ENCODE assay signal across 8 cellular contexts in genomic region chr12:6914246-6914947, GRCh38. TPM values are rescaled to one million over a fixed set of nuclear protein-coding genes. Genes with fewer than 3 reads are reported as not detected.
DNase-seq lines count a peak whose midpoint lies in the region; ATAC-seq and TF ChIP-seq lines count a peak whose summit lies in the region.

Gene ENO2 (plus strand): TSS chr12:6914580. CDS start chr12:6915833, 1,253 bp downstream.

- CTCF ChIA-PET in PC-3 (lab: Charles Lee): no interaction called here

- H3K4me2 ChIP-seq in PC-3 (ENCODE audit: low read length): peak within 1 kb of the TSS; percentile 95

- peak within 1 kb of the TSS; percentile 75 for H3K4me3 ChIP-seq in PC-3 (ENCODE audit: low read length)

- no peak within 1 kb of the TSS for H3K27ac ChIP-seq in PC-3 (ENCODE audit: low read length)

- H3K4me1 Mint-ChIP-seq in activated T-helper 17 cell treated with anti-CD3 and anti-CD28 coated beads, Interleukin-2, amount 50 U/mL, for 72 hours: peaks cover 17% of the 10 kb centered on the region
- H3K4me1 Mint-ChIP-seq in natural killer cell treated with Interleukin-12 subunit alpha and Interleukin-12 subunit beta and Interleukin-15 and Interleukin-18, amount 100 ng/mL, for 72 hours (ENCODE audit: low read depth in 2 of 2): peaks cover 26% of the 10 kb centered on the region in 2 donors

- peak within 1 kb of the TSS; percentile 84 for H2AFZ ChIP-seq in PC-3 (ENCODE audit: low read length)

- TF ChIP-seq CTCF in PC-3 (conservative IDR thresholded peaks at IDR 0.05; ENCODE audit: low read depth, low read length): no peak

- no peaks in the 10 kb centered on the region for H3K9me3 ChIP-seq in PC-3 (ENCODE audit: low read length)

- H3K79me2 ChIP-seq in PC-3 (ENCODE audit: low read length): peaks cover 15% of the 10 kb centered on the region

- H3K9me2 ChIP-seq in PC-3 (replicated peaks; ENCODE audit: low read length): no peaks in the 10 kb centered on the region

- POLR2A ChIA-PET in PC-3 (lab: Charles Lee; ENCODE audit: unreplicated experiment): interaction anchor here (0.7 kb wide), 1 partner anchor 30 kb away, joined by 4 read pairs; the partner anchor contains the start of gene C12orf57

- BruUV-seq in PC-3 (replicated peaks; lab: Mats Ljungman, UMichigan): no TSS peak

- no peaks in the 10 kb centered on the region for H3K36me3 ChIP-seq in PC-3 (ENCODE audit: low read depth, low read length)

- no peaks in the 10 kb centered on the region for H3K9me3 Mint-ChIP-seq in activated T-helper 17 cell treated with anti-CD3 and anti-CD28 coated beads, Interleukin-2, amount 50 U/mL, for 72 hours
- H3K9me3 Mint-ChIP-seq in natural killer cell treated with Interleukin-12 subunit alpha and Interleukin-12 subunit beta and Interleukin-15 and Interleukin-18, amount 100 ng/mL, for 72 hours: no peaks in the 10 kb centered on the region

- H3K27ac Mint-ChIP-seq in activated T-helper 17 cell treated with anti-CD3 and anti-CD28 coated beads, Interleukin-2, amount 50 U/mL, for 72 hours: peak within 1 kb of the TSS; percentile 93
- peak within 1 kb of the TSS; percentile 67 to 80 for H3K27ac Mint-ChIP-seq in natural killer cell treated with Interleukin-12 subunit alpha and Interleukin-12 subunit beta and Interleukin-15 and Interleukin-18, amount 100 ng/mL, for 72 hours

- no peaks in the 10 kb centered on the region for H3K27me3 Mint-ChIP-seq in activated T-helper 17 cell treated with anti-CD3 and anti-CD28 coated beads, Interleukin-2, amount 50 U/mL, for 72 hours
- H3K27me3 Mint-ChIP-seq in natural killer cell treated with Interleukin-12 subunit alpha and Interleukin-12 subunit beta and Interleukin-15 and Interleukin-18, amount 100 ng/mL, for 72 hours: peaks cover 0 to 7% of the 10 kb centered on the region in 2 donors

- H3K36me3 Mint-ChIP-seq in activated T-helper 17 cell treated with anti-CD3 and anti-CD28 coated beads, Interleukin-2, amount 50 U/mL, for 72 hours (ENCODE audit: low read depth): peaks cover 52% of the 10 kb centered on the region
- H3K36me3 Mint-ChIP-seq in natural killer cell treated with Interleukin-12 subunit alpha and Interleukin-12 subunit beta and Interleukin-15 and Interleukin-18, amount 100 ng/mL, for 72 hours: no peaks in the 10 kb centered on the region

- DNase-seq in SHP77 (lab: John Stamatoyannopoulos, UW): peak; percentile 18 to 24
- no peak for DNase-seq in SHP77 treated with DMSO at 0.1 percent for 48 hours (lab: John Stamatoyannopoulos, UW)
- peak; percentile 55 for DNase-seq in PC-3
- peak; percentile 52 for DNase-seq in fibroblast of peridontal ligament (ENCODE audit: extremely low read depth)
- peak; percentile 85 for DNase-seq in natural killer cell treated with Interleukin-12 subunit alpha and Interleukin-12 subunit beta and Interleukin-15 and Interleukin-18, amount 100 ng/mL, for 72 hours (ENCODE audit: low spot score)
- DNase-seq in stimulated activated naive CD4-positive, alpha-beta T cell treated with Interleukin-2 at 50 U/mL for 16 hours (lab: John Stamatoyannopoulos, UW): peak; percentile 81

- no peaks in the 10 kb centered on the region for H4K20me1 ChIP-seq in PC-3 (ENCODE audit: low read length)

- ATAC-seq in HG03159 (IDR thresholded peaks at IDR 0.05; ENCODE audit: unreplicated experiment) (peak; percentile 63), PC-3 (peak; percentile 87)
- peak; percentile 97 for ATAC-seq in activated T-helper 17 cell treated with anti-CD3 and anti-CD28 coated beads, Interleukin-2, amount 50 U/mL, for 72 hours (replicated peaks)
- ATAC-seq in natural killer cell treated with Interleukin-12 subunit alpha and Interleukin-12 subunit beta and Interleukin-15 and Interleukin-18, amount 100 ng/mL, for 72 hours: peak; percentile 95 to 96

- 0 out of 2 replicates have a peak, but pooled peaks cover 4% of the 10 kb centered on the region for H3K4me1 ChIP-seq in PC-3 (ENCODE audit: insufficient read depth, low read length)

- H3K9ac ChIP-seq in PC-3 (ENCODE audit: low read length): peak within 1 kb of the TSS; percentile 55

- no peaks in the 10 kb centered on the region for H3K27me3 ChIP-seq in PC-3 (ENCODE audit: low read length)

- peak within 1 kb of the TSS; percentile 96 for H3K4me3 Mint-ChIP-seq in activated T-helper 17 cell treated with anti-CD3 and anti-CD28 coated beads, Interleukin-2, amount 50 U/mL, for 72 hours
- H3K4me3 Mint-ChIP-seq in natural killer cell treated with Interleukin-12 subunit alpha and Interleukin-12 subunit beta and Interleukin-15 and Interleukin-18, amount 100 ng/mL, for 72 hours: peak within 1 kb of the TSS; percentile 95

- intact Hi-C loops in PC-3 (cut with micrococcal nuclease): no loop called here

- H3F3A ChIP-seq in PC-3 (ENCODE audit: low read length, unreplicated experiment): no peaks in the 10 kb centered on the region

RNA-seq across cellular contexts. Expression of gene ENO2, which starts in this region (rescaled TPM):
- total RNA-seq in PC-3 (2014; rRNA removed): 30.2 and 35.2 TPM in 2 replicates
- 100 to 1,000 TPM; 234 to 858 TPM for total RNA-seq in activated T-helper 17 cell treated with anti-CD3 and anti-CD28 coated beads, Interleukin-2, amount 50 U/mL, for 72 hours
- 100 to 1,000 TPM; 151 to 158 TPM for total RNA-seq in natural killer cell treated with Interleukin-12 subunit alpha and Interleukin-12 subunit beta and Interleukin-15 and Interleukin-18, amount 100 ng/mL, for 72 hours
